Comparison of ENCODE assay signal across 2 cellular contexts in genomic region chr10:21517983-21518628, GRCh38.
A peak's percentile ranks its signal among the peaks of the same experiment; 100 is the strongest.
TF ChIP-seq lines count a peak whose summit lies in the region.

No MANE protein-coding gene starts in this region.

TF ChIP-seq in HCT116, 20 proteins besides CTCF, POLR2A, EP300 and RAD21:
- TF ChIP-seq ZNF274 (IDR thresholded peaks at IDR 0.05; ENCODE audit: low read depth, low read length) = no peak
- TF ChIP-seq SIN3A (IDR thresholded peaks at IDR 0.05; ENCODE audit: low read depth) = 0 out of 2 replicates have a peak, but pooled peaks have one; percentile 16

TF ChIP-seq in K562, 482 proteins besides CTCF, POLR2A, EP300 and RAD21:
- peak; percentile 44 for TF ChIP-seq CBX2 (IDR thresholded peaks at IDR 0.05; ENCODE audit: insufficient read depth, low read length, poor library complexity, severe bottlenecking)
- TF ChIP-seq DNMT1 (IDR thresholded peaks at IDR 0.05) = no peak
- TF ChIP-seq ATF3 (IDR thresholded peaks at IDR 0.05) = peak; percentile 51; the same call in 1 of the 2 replicates
- TF ChIP-seq ATF3 (CRISPR knock-in tag; conservative IDR thresholded peaks at IDR 0.05) = no peak
- no peak for TF ChIP-seq CCAR2 (IDR thresholded peaks at IDR 0.05; ENCODE audit: low read depth, low read length)
